ENCODE assay signal across 9 cellular contexts in genomic region chr12:118714051-118714460, GRCh38.
A peak's percentile ranks its signal among the peaks of the same experiment; 100 is the strongest.
DNase-seq lines count a peak whose midpoint lies in the region; ATAC-seq, FAIRE-seq and TF ChIP-seq lines count a peak whose summit lies in the region.
"Had no signal": no experiment of that assay in that cellular context is flagged by ENCODE, and none has a peak within 500 bp of the region (broad histone marks: within the 10 kb centered on the region; RNA-seq: fewer than 3 reads in every experiment).

No MANE protein-coding gene starts in this region.

- intact Hi-C loops in kidney (cut with DNase I), result no loop called here

- no peaks in the 10 kb centered on the region for H3K9me3 ChIP-seq in SK-N-SH
- no peaks in the 10 kb centered on the region for H3K9me3 ChIP-seq in kidney (ENCODE audit: control insufficient read depth in 1 of 2, low read length in 2 of 2)
- H3K9me3 ChIP-seq: BLaER1 treated with 17β-estradiol and CSF1 and Interleukin-3, amounts not matched to agents 10 nM and 100 nM had no signal

- H3K27me3 ChIP-seq in SK-N-SH (ENCODE audit: insufficient read depth), result no peaks in the 10 kb centered on the region
- H3K27me3 ChIP-seq: BLaER1 treated with 17β-estradiol and CSF1 and Interleukin-3, amounts not matched to agents 10 nM and 100 nM had no signal

- no peaks in the 10 kb centered on the region for H3K9me2 ChIP-seq in SK-N-SH

- no peak for TF ChIP-seq EP300 in SK-N-SH (IDR thresholded peaks at IDR 0.05; ENCODE audit: borderline replicate concordance in 1 of 2, low read depth in 1 of 2, low read length in 1 of 2)

- CTCF ChIA-PET in SK-N-SH (lab: Yijun Ruan, JAX), result interaction anchor here (0.6 to 4.9 kb wide), 21 partner anchors 8 to 699 kb away, joined by 3 to 34 read pairs (median 4); no protein-coding TSS in a partner anchor

- H2AFZ ChIP-seq in SK-N-SH (ENCODE audit: low read depth), result no peak overlapping the region

- no peaks in the 10 kb centered on the region for H3K4me1 ChIP-seq in SK-N-SH (ENCODE audit: control insufficient read depth in 1 of 2, insufficient read depth in 2 of 2, low read depth in 1 of 2, low read length in 1 of 2)
- no peaks in the 10 kb centered on the region for H3K4me1 ChIP-seq in kidney (ENCODE audit: control insufficient read depth in 1 of 2, insufficient read depth in 1 of 2, low read depth in 1 of 2, low read length in 2 of 2)

- no peak for FAIRE-seq in kidney (lab: Jason Lieb, UNC)

- no peak overlapping the region; a peak in 1 of 4 replicates for H3K4me3 ChIP-seq in SK-N-SH (ENCODE audit: low read depth in 2 of 2, low read length in 1 of 2)
- no peak overlapping the region for H3K4me3 ChIP-seq in kidney (ENCODE audit: low read length in 2 of 2)
- H3K4me3 ChIP-seq: BLaER1 treated with 17β-estradiol and CSF1 and Interleukin-3, amounts not matched to agents 10 nM and 100 nM had no signal

- H4K20me1 ChIP-seq in SK-N-SH (ENCODE audit: insufficient read depth), result no peaks in the 10 kb centered on the region
- H4K20me1 ChIP-seq: BLaER1 treated with 17β-estradiol and CSF1 and Interleukin-3, amounts not matched to agents 10 nM and 100 nM had no signal

- DNase-seq in SK-N-SH (peak; percentile 66), NCI-H146 treated with DMSO at 0.1 percent for 48 hours (lab: John Stamatoyannopoulos, UW; ENCODE audit: unreplicated experiment) (peak; percentile 28), T1000 (lab: John Stamatoyannopoulos, UW) (peak; percentile 97), kidney (no peak)
- DNase-seq in stimulated activated naive CD4-positive, alpha-beta T cell (lab: John Stamatoyannopoulos, UW), result no peak

- peak; percentile 43 for TF ChIP-seq CTCF in SK-N-SH (IDR thresholded peaks at IDR 0.05)
- TF ChIP-seq CTCF in kidney (IDR thresholded peaks at IDR 0.05; ENCODE audit: borderline replicate concordance, extremely low read depth, insufficient read depth), result peak; percentile 15

- peak; percentile 81 for TF ChIP-seq RAD21 in SK-N-SH (IDR thresholded peaks at IDR 0.05; ENCODE audit: low read length)

- no peaks in the 10 kb centered on the region for H3F3A ChIP-seq in SK-N-SH (replicated peaks; ENCODE audit: insufficient read depth)

- ATAC-seq in SK-N-SH treated with all-trans-retinoic acid at 6 μM for 48 hours, result no peak
- peak; percentile 78 for ATAC-seq in GM21723 (IDR thresholded peaks at IDR 0.05; ENCODE audit: unreplicated experiment)
- ATAC-seq in HG02763 (IDR thresholded peaks at IDR 0.05; ENCODE audit: unreplicated experiment), result no peak

- H3K4me2 ChIP-seq in SK-N-SH, result no peak overlapping the region
- H3K4me2 ChIP-seq: BLaER1 treated with 17β-estradiol and CSF1 and Interleukin-3, amounts not matched to agents 10 nM and 100 nM had no signal

- POLR2A ChIA-PET in SK-N-SH (lab: Yijun Ruan, JAX), result no interaction called here

- H3K27ac ChIP-seq in SK-N-SH (ENCODE audit: low read depth in 2 of 2, low read length in 1 of 2), result no peak overlapping the region
- no peak overlapping the region for H3K27ac ChIP-seq in kidney (ENCODE audit: low read depth in 2 of 2, low read length in 2 of 2)
- H3K27ac ChIP-seq: BLaER1 treated with 17β-estradiol and CSF1 and Interleukin-3, amounts not matched to agents 10 nM and 100 nM had no signal

- H3K79me2 ChIP-seq in SK-N-SH (ENCODE audit: insufficient read depth), result no peaks in the 10 kb centered on the region

- WGBS in SK-N-SH (ENCODE audit: low lambda C conversion rate), result 12% methylated on average over 5 of the region's 5 CpGs

- H3K36me3 ChIP-seq in SK-N-SH (replicated peaks in 1 of 2; ENCODE audit: control insufficient read depth in 1 of 2, insufficient read depth in 2 of 2, low read length in 1 of 2) (no peaks in the 10 kb centered on the region), kidney (ENCODE audit: control insufficient read depth in 1 of 2, insufficient read depth in 2 of 2, low read length in 2 of 2) (no peaks in the 10 kb centered on the region)
- H3K36me3 ChIP-seq: BLaER1 treated with 17β-estradiol and CSF1 and Interleukin-3, amounts not matched to agents 10 nM and 100 nM had no signal

- H3K9ac ChIP-seq in SK-N-SH (no peak overlapping the region), kidney (ENCODE audit: low read length in 2 of 2) (no peak overlapping the region)
- H3K9ac ChIP-seq: BLaER1 treated with 17β-estradiol and CSF1 and Interleukin-3, amounts not matched to agents 10 nM and 100 nM had no signal

TF ChIP-seq in SK-N-SH, 30 proteins besides CTCF, POLR2A, EP300 and RAD21:
- TF ChIP-seq POLR2AphosphoS5 (IDR thresholded peaks at IDR 0.05; ENCODE audit: low read depth, low read length), result no peak
- TF ChIP-seq FOXM1 (IDR thresholded peaks at IDR 0.05; ENCODE audit: low read depth), result no peak
- TF ChIP-seq FOSL2 (IDR thresholded peaks at IDR 0.05; ENCODE audit: borderline replicate concordance, low read depth), result no peak
- TF ChIP-seq SMC3 (IDR thresholded peaks at IDR 0.05; ENCODE audit: low read depth, low read length), result peak; percentile 66; the same call in 1 of the 2 replicates

TF ChIP-seq in SK-N-SH treated with all-trans-retinoic acid at 6 μM for 48 hours, 23 proteins besides CTCF, POLR2A, EP300 and RAD21:
- no peak for TF ChIP-seq RARB (CRISPR knock-in tag; IDR thresholded peaks at IDR 0.05)
TF ChIP-seq in SK-N-SH treated with all-trans-retinoic acid at 6 μM for 48 hours: peak in this region for 0.

Comparison
In these comparisons a context has a peak if more than half of its experiments do, and no peak if none do; other contexts are left out.
1. DNase-seq: peak in SK-N-SH (single experiment), NCI-H146 treated with DMSO at 0.1 percent for 48 hours (single experiment) and T1000 (single experiment); none in kidney (single experiment) and stimulated activated naive CD4-positive, alpha-beta T cell (0 of 6).